Comparison of ENCODE assay signal across 7 cellular contexts in the genomic region with DNA sequence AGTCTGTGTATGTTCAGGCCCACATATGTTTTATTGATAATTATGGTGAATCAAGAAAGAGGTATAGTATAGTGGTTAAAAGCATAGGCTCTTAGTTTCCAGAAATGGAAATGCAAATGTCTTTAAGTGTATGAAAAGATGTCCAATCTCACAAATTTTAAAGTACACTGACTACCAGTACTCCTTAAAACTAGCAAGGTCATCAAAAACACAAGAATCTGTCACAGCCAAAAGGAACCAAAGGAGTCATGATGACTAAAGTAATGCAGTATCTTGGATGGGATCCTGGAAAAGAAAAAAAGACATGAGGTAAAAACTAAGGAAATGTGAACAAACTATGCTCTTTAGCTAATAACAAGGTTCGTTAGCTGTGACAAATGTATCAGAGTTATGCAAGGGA. TPM values are rescaled to one million over a fixed set of nuclear protein-coding genes. Genes with fewer than 3 reads are reported as not detected.
DNase-seq lines count a peak whose midpoint lies in the region; ATAC-seq, FAIRE-seq and TF ChIP-seq lines count a peak whose summit lies in the region.

No MANE protein-coding gene starts in this region.

- TF ChIP-seq POLR2A in gastrocnemius medialis (IDR thresholded peaks at IDR 0.05) = no peak

- peak overlapping the region; percentile 95 to 96 for H3K27ac Mint-ChIP-seq in T-cell

- H3K27ac ChIP-seq in gastrocnemius medialis = peak overlapping the region; percentile 75 to 83 (median 78)

- H3K9me3 Mint-ChIP-seq in T-cell = no peaks in the 10 kb centered on the region

- no peaks in the 10 kb centered on the region for H3K9me3 ChIP-seq in gastrocnemius medialis

- H3K4me3 ChIP-seq in epithelial cell of proximal tubule (ENCODE audit: low read depth, low read length) (peak overlapping the region; percentile 72), gastrocnemius medialis (peak overlapping the region; percentile 62 to 83 (median 74))

- ATAC-seq in T-cell (replicated peaks in 1 of 4) (no peak), gastrocnemius medialis (no peak), HG02840 (IDR thresholded peaks at IDR 0.05; ENCODE audit: low FRiP score, unreplicated experiment) (no peak)

- peaks cover 5 to 10% of the 10 kb centered on the region in 2 donors for H3K4me1 ChIP-seq in gastrocnemius medialis

- peaks cover 25% of the 10 kb centered on the region for H3K36me3 Mint-ChIP-seq in T-cell

- peak overlapping the region; percentile 96 to 100 (median 98) for H3K4me3 Mint-ChIP-seq in T-cell

- peaks cover 0 to 24% of the 10 kb centered on the region in 2 donors for H3K36me3 ChIP-seq in gastrocnemius medialis

- intact Hi-C loops in gastrocnemius medialis (cut with DNase I; ENCODE audit: low total_unique reads) = loop anchor here (5.0 to 10.0 kb wide), 3 partner anchors 117 to 976 kb away; partner anchors contain the start of genes ATG4A, MORC4, PRPS1 and PSMD10

- FAIRE-seq in GM18507 (lab: Jason Lieb, UNC) = peak; percentile 35

- no peaks in the 10 kb centered on the region for H3K27me3 ChIP-seq in gastrocnemius medialis

- TF ChIP-seq CTCF in epithelial cell of proximal tubule (conservative IDR thresholded peaks at IDR 0.05; ENCODE audit: low read depth, low read length) (no peak), gastrocnemius medialis (IDR thresholded peaks at IDR 0.05 in 4 of 5, conservative IDR thresholded peaks at IDR 0.05 in 1 of 5) (no peak)

- peaks cover 20 to 36% (median 25%) of the 10 kb centered on the region in 3 donors for H3K4me1 Mint-ChIP-seq in T-cell

- peaks cover 0 to 27% of the 10 kb centered on the region in 2 donors for H3K27me3 Mint-ChIP-seq in T-cell

- POLR2A ChIA-PET in T-cell (lab: Charles Lee) = interaction anchor here in 1 of 2 donors (0.6 kb wide), 1 partner anchor 510 kb away, joined by 3 read pairs; no protein-coding TSS in a partner anchor

- CTCF ChIA-PET in T-cell (lab: Charles Lee) = interaction anchor here in 1 of 2 donors (0.6 kb wide), 1 partner anchor 487 kb away, joined by 5 read pairs; no protein-coding TSS in a partner anchor

- in situ Hi-C loops in gastrocnemius medialis (cut with MboI; ENCODE audit: low sequenced_read_pairs in 4 of 4) = no loop called here

- no peak for DNase-seq in GM18507 (ENCODE audit: extremely low spot score, insufficient read length, low read depth)
- DNase-seq in T-cell = no peak
- DNase-seq in epithelial cell of proximal tubule (ENCODE audit: low read depth) = no peak
- DNase-seq in gastrocnemius medialis = no peak
- DNase-seq in mucosa of gallbladder (ENCODE audit: low spot score) = no peak
- no peak for DNase-seq in superior temporal gyrus (ENCODE audit: extremely low spot score)

RNA-seq across cellular contexts. Expression of gene RBM41, which starts 0.7 kb away (rescaled TPM):
- 10 to 100 TPM; 13.4 to 26.2 (median 18.9) TPM for total RNA-seq in T-cell
- total RNA-seq in epithelial cell of proximal tubule = 7.6 and 12.1 TPM in 2 replicates
- 10 to 100 TPM in 3 of 4 donors, 1 to 10 TPM in 1; 9.9 to 16.0 (median 13.2) TPM for total RNA-seq in gastrocnemius medialis
- 18.7 TPM for total RNA-seq in mucosa of gallbladder
